8 cellular contexts compared by ENCODE assay signal in genomic region chr1:93448292-93448982, GRCh38. TPM values are rescaled to one million over a fixed set of nuclear protein-coding genes. Genes with fewer than 3 reads are reported as not detected.
A peak's percentile ranks its signal among the peaks of the same experiment; 100 is the strongest.
DNase-seq lines count a peak whose midpoint lies in the region; ATAC-seq and TF ChIP-seq lines count a peak whose summit lies in the region.

No MANE protein-coding gene starts in this region.

- POLR2A ChIA-PET in A673 (lab: Charles Lee; ENCODE audit: low non-redundant PET): interaction anchor here (0.6 kb wide), 1 partner anchor 384 kb away, joined by 3 read pairs; no protein-coding TSS in a partner anchor

- H3K9me3 Mint-ChIP-seq in activated naive CD8-positive, alpha-beta T cell treated with anti-CD3 and anti-CD28 coated beads, Interleukin-2, amount 50 U/mL, for 24 hours: no peaks in the 10 kb centered on the region

- H3K9me3 ChIP-seq in A673 (ENCODE audit: low read depth, low read length, poor library complexity, severe bottlenecking): no peaks in the 10 kb centered on the region
- no peaks in the 10 kb centered on the region for H3K9me3 ChIP-seq in right atrium auricular region
- H3K9me3 ChIP-seq in psoas muscle: no peaks in the 10 kb centered on the region

- peaks cover 12% of the 10 kb centered on the region for H3K4me1 ChIP-seq in A673 (ENCODE audit: insufficient read depth, low read length, poor library complexity, severe bottlenecking)
- H3K4me1 ChIP-seq in right atrium auricular region: peaks cover 0 to 16% of the 10 kb centered on the region in 2 donors
- H3K4me1 ChIP-seq in psoas muscle: peaks cover 8% of the 10 kb centered on the region

- peak; percentile 78 for DNase-seq in A673 (ENCODE audit: low spot score)
- DNase-seq in NCI-H2107 treated with DMSO at 0.1 percent for 48 hours (lab: John Stamatoyannopoulos, UW; ENCODE audit: unreplicated experiment): peak; percentile 60
- no peak for DNase-seq in activated naive CD8-positive, alpha-beta T cell treated with anti-CD3 and anti-CD28 coated beads, Interleukin-2, amount 50 U/mL, for 24 hours
- no peak for DNase-seq in right atrium auricular region (ENCODE audit: low spot score)
- DNase-seq in psoas muscle: peak; percentile 52 to 72

- H3K4me3 ChIP-seq in A673 (ENCODE audit: low read depth, low read length, poor library complexity, severe bottlenecking) (peak overlapping the region; percentile 97), GM08714 (ENCODE audit: low read length) (peak overlapping the region; percentile 54), right atrium auricular region (peak overlapping the region; percentile 94 to 98), psoas muscle (peak overlapping the region; percentile 95)

- peak overlapping the region; percentile 82 for H3K4me3 Mint-ChIP-seq in activated naive CD8-positive, alpha-beta T cell treated with anti-CD3 and anti-CD28 coated beads, Interleukin-2, amount 50 U/mL, for 24 hours

- intact Hi-C loops in A673 (cut with micrococcal nuclease; ENCODE audit: unreplicated experiment) (no loop called here), psoas muscle (cut with DNase I) (loop anchor here (5.0 kb wide), 4 partner anchors 101 to 399 kb away; partner anchors contain the start of gene DR1 (in 1 of the 2))

- peaks cover 56% of the 10 kb centered on the region for H3K27me3 Mint-ChIP-seq in activated naive CD8-positive, alpha-beta T cell treated with anti-CD3 and anti-CD28 coated beads, Interleukin-2, amount 50 U/mL, for 24 hours

- peak; percentile 38 for ATAC-seq in activated naive CD8-positive, alpha-beta T cell treated with anti-CD3 and anti-CD28 coated beads, Interleukin-2, amount 50 U/mL, for 24 hours
- peak; percentile 39 to 55 (median 45) for ATAC-seq in psoas muscle
- no peak for ATAC-seq in HG02798 (IDR thresholded peaks at IDR 0.05; ENCODE audit: poor library complexity, unreplicated experiment)
- ATAC-seq in HG03354 (IDR thresholded peaks at IDR 0.05; ENCODE audit: poor library complexity, severe bottlenecking, unreplicated experiment): no peak

- H3K27me3 ChIP-seq in A673 (replicated peaks; ENCODE audit: insufficient read depth, low read depth, low read length, poor library complexity) (no peaks in the 10 kb centered on the region), right atrium auricular region (no peaks in the 10 kb centered on the region), psoas muscle (ENCODE audit: insufficient read depth in 3 of 3, low read length in 2 of 3) (no peaks in the 10 kb centered on the region)

- peaks cover 17% of the 10 kb centered on the region for H3K4me1 Mint-ChIP-seq in activated naive CD8-positive, alpha-beta T cell treated with anti-CD3 and anti-CD28 coated beads, Interleukin-2, amount 50 U/mL, for 24 hours

- H3K27ac Mint-ChIP-seq in activated naive CD8-positive, alpha-beta T cell treated with anti-CD3 and anti-CD28 coated beads, Interleukin-2, amount 50 U/mL, for 24 hours: no peak overlapping the region

- CTCF ChIA-PET in A673 (lab: Charles Lee): interaction anchor here (0.9 kb wide), 1 partner anchor 171 kb away, joined by 3 read pairs; no protein-coding TSS in a partner anchor

- H3K27ac ChIP-seq in A673 (ENCODE audit: low read depth, low read length, poor library complexity, severe bottlenecking) (peak overlapping the region; percentile 89), right atrium auricular region (peak overlapping the region; percentile 84 to 86), psoas muscle (peak overlapping the region; percentile 87)

- no TSS peak for BruUV-seq in A673 (replicated peaks; lab: Mats Ljungman, UMichigan)

- WGBS in psoas muscle, 3 donors: 0 to 1% (median 0%) methylated on average over 61 to 77 of the region's 77 CpGs

- no peaks in the 10 kb centered on the region for H3K36me3 Mint-ChIP-seq in activated naive CD8-positive, alpha-beta T cell treated with anti-CD3 and anti-CD28 coated beads, Interleukin-2, amount 50 U/mL, for 24 hours (ENCODE audit: low read depth)

- H3K36me3 ChIP-seq in A673 (ENCODE audit: insufficient read depth, low read length, poor library complexity, severe bottlenecking) (no peaks in the 10 kb centered on the region), right atrium auricular region (no peaks in the 10 kb centered on the region), psoas muscle (ENCODE audit: insufficient read depth in 1 of 2, low read depth in 1 of 2) (no peaks in the 10 kb centered on the region)

- TF ChIP-seq CTCF in A673 (conservative IDR thresholded peaks at IDR 0.05; ENCODE audit: low read depth, low read length) (no peak; the same call in 1 of the 2 replicates), right atrium auricular region (IDR thresholded peaks at IDR 0.05) (peak in 1 of 2 donors; percentile 9), psoas muscle (IDR thresholded peaks at IDR 0.05) (no peak)

RNA-seq across cellular contexts. Expression of gene FNBP1L, which starts 0.5 kb away (rescaled TPM):
- total RNA-seq in A673 (2021): 37.7 and 39.6 TPM in 2 replicates
- total RNA-seq in right atrium auricular region: 10 to 100 TPM; 13.9 to 17.8 TPM
- total RNA-seq in psoas muscle: 10 to 100 TPM; 16.3 to 21.4 (median 18.9) TPM
- polyA plus RNA-seq in psoas muscle: 10 to 100 TPM in 2 of 3 donors, 1 to 10 TPM in 1; 5.3 to 12.3 (median 11.7) TPM

Comparison
In these comparisons a context has a peak if more than half of its experiments do, and no peak if none do; other contexts are left out.
1. DNase-seq: peak in A673 (single experiment), NCI-H2107 treated with DMSO at 0.1 percent for 48 hours (single experiment) and psoas muscle (2 of 2); none in activated naive CD8-positive, alpha-beta T cell treated with anti-CD3 and anti-CD28 coated beads, Interleukin-2, amount 50 U/mL, for 24 hours (single experiment) and right atrium auricular region (single experiment).
2. ATAC-seq: peak in activated naive CD8-positive, alpha-beta T cell treated with anti-CD3 and anti-CD28 coated beads, Interleukin-2, amount 50 U/mL, for 24 hours (single experiment) and psoas muscle (4 of 4); none in HG02798 (single experiment) and HG03354 (single experiment).
3. Peak in every context shown above with its lines, with median percentiles within 50 percentile points of each other: H3K27ac ChIP-seq and H3K4me3 ChIP-seq.